Comparison of ENCODE assay signal across 10 cellular contexts in genomic region chr12:57887631-57888406, GRCh38. TPM values are rescaled to one million over a fixed set of nuclear protein-coding genes. Genes with fewer than 3 reads are reported as not detected.
DNase-seq lines count a peak whose midpoint lies in the region; ATAC-seq, FAIRE-seq and TF ChIP-seq lines count a peak whose summit lies in the region.
"Had no signal": no experiment of that assay in that cellular context is flagged by ENCODE, and none has a peak within 500 bp of the region (broad histone marks: within the 10 kb centered on the region; RNA-seq: fewer than 3 reads in every experiment).

No MANE protein-coding gene starts in this region.

- H3K4me3 Mint-ChIP-seq in astrocyte (ENCODE audit: unreplicated experiment) = no peak overlapping the region
- H3K4me3 Mint-ChIP-seq in type B pancreatic cell = peak overlapping the region; percentile 51
- H3K4me3 Mint-ChIP-seq: naive B cell had no signal

- H3K79me2 ChIP-seq in astrocyte (ENCODE audit: insufficient read depth, low read length) = no peaks in the 10 kb centered on the region

- H3K27me3 ChIP-seq in astrocyte (ENCODE audit: insufficient read depth, low read length) = no peaks in the 10 kb centered on the region
- no peaks in the 10 kb centered on the region for H3K27me3 ChIP-seq in layer of hippocampus (ENCODE audit: control insufficient read depth, insufficient read depth, low read length)

- peaks cover 4% of the 10 kb centered on the region for H3K9me3 Mint-ChIP-seq in astrocyte (ENCODE audit: unreplicated experiment)
- H3K9me3 Mint-ChIP-seq in type B pancreatic cell = peaks cover 6% of the 10 kb centered on the region

- peaks cover 37% of the 10 kb centered on the region for H3K4me1 ChIP-seq in astrocyte (ENCODE audit: insufficient read depth, low read length)

- no peaks in the 10 kb centered on the region for H3K36me3 Mint-ChIP-seq in astrocyte (ENCODE audit: low read depth, unreplicated experiment)
- peaks cover 4% of the 10 kb centered on the region for H3K36me3 Mint-ChIP-seq in type B pancreatic cell

- no peak for FAIRE-seq in astrocyte (lab: Jason Lieb, UNC)

- no peaks in the 10 kb centered on the region for H4K20me1 ChIP-seq in astrocyte (ENCODE audit: insufficient read depth, low read length)

- peaks cover 27% of the 10 kb centered on the region for H3K4me1 Mint-ChIP-seq in astrocyte (ENCODE audit: low read depth, unreplicated experiment)
- H3K4me1 Mint-ChIP-seq in type B pancreatic cell (ENCODE audit: unreplicated experiment) = peaks cover 32% of the 10 kb centered on the region

- no peaks in the 10 kb centered on the region for H3K9me3 ChIP-seq in astrocyte (ENCODE audit: insufficient read depth, low read depth, low read length)

- H3K27me3 Mint-ChIP-seq in astrocyte (ENCODE audit: low read depth, unreplicated experiment) (no peaks in the 10 kb centered on the region), type B pancreatic cell (peaks cover 3% of the 10 kb centered on the region)

- H3K27ac Mint-ChIP-seq in astrocyte (ENCODE audit: unreplicated experiment) = peak overlapping the region; percentile 26
- peak overlapping the region; percentile 88 for H3K27ac Mint-ChIP-seq in type B pancreatic cell

- no peak for ATAC-seq in HG03280 (IDR thresholded peaks at IDR 0.05; ENCODE audit: unreplicated experiment)
- ATAC-seq in GM21423 (IDR thresholded peaks at IDR 0.05; ENCODE audit: unreplicated experiment) = no peak

- H3K27ac ChIP-seq in astrocyte (ENCODE audit: low read depth, low read length) = peak overlapping the region; percentile 73
- H3K27ac ChIP-seq in layer of hippocampus (ENCODE audit: low read depth, low read length) = peak overlapping the region; percentile 84
- H3K27ac ChIP-seq: C4-2B had no signal

- DNase-seq in NCI-H2196 (lab: John Stamatoyannopoulos, UW; ENCODE audit: unreplicated experiment) (peak; percentile 52), NCI-H2196 treated with DMSO at 0.1 percent for 48 hours (lab: John Stamatoyannopoulos, UW; ENCODE audit: unreplicated experiment) (no peak), astrocyte (ENCODE audit: low read depth) (peak; percentile 66), type B pancreatic cell (ENCODE audit: extremely low spot score, unreplicated experiment) (no peak)
- DNase-seq in activated CD4-positive, CD25-positive, alpha-beta regulatory T cell (lab: John Stamatoyannopoulos, UW) = no peak
- DNase-seq: naive B cell had no signal

- no peak overlapping the region for H3K4me3 ChIP-seq in astrocyte (ENCODE audit: insufficient read depth, low read depth, low read length)

- peak overlapping the region; percentile 84 for H3K4me2 ChIP-seq in astrocyte (ENCODE audit: low read length)

- H2AFZ ChIP-seq in astrocyte (ENCODE audit: low read depth, low read length) = peak overlapping the region; percentile 59

- peak overlapping the region; percentile 60 for H3K9ac ChIP-seq in astrocyte (ENCODE audit: low read length)

- TF ChIP-seq CTCF in astrocyte (IDR thresholded peaks at IDR 0.05; ENCODE audit: insufficient read depth, low read depth, low read length) (no peak), type B pancreatic cell (conservative IDR thresholded peaks at IDR 0.05) (no peak)

- no peaks in the 10 kb centered on the region for H3K36me3 ChIP-seq in astrocyte (ENCODE audit: insufficient read depth, low read length)

RNA-seq across cellular contexts. Expression of gene CTDSP2, which starts 41.3 kb away (rescaled TPM):
- 87.1 and 91.9 TPM in 2 replicates for total RNA-seq in astrocyte
- total RNA-seq in type B pancreatic cell (ENCODE audit: low replicate concordance) = 135 and 183 TPM in 2 replicates

RNA-seq across cellular contexts. Expression of gene ATP23, which starts 53.5 kb away (rescaled TPM):
- total RNA-seq in astrocyte = 3.2 and 3.4 TPM in 2 replicates
- 5.2 and 9.7 TPM in 2 replicates for total RNA-seq in type B pancreatic cell (ENCODE audit: low replicate concordance)

Comparison
In these comparisons a context has a peak if more than half of its experiments do, and no peak if none do; other contexts are left out.
1. DNase-seq: peak in NCI-H2196 (single experiment) and astrocyte (single experiment); none in NCI-H2196 treated with DMSO at 0.1 percent for 48 hours (single experiment), type B pancreatic cell (single experiment) and activated CD4-positive, CD25-positive, alpha-beta regulatory T cell (0 of 4).